In genomic region chr2:223894009-223894408, GRCh38 we compare ENCODE assay signal across 20 cellular contexts. TPM values are rescaled to one million over a fixed set of nuclear protein-coding genes. Genes with fewer than 3 reads are reported as not detected.
DNase-seq lines count a peak whose midpoint lies in the region; ATAC-seq and TF ChIP-seq lines count a peak whose summit lies in the region.
"Had no signal": no experiment of that assay in that cellular context is flagged by ENCODE, and none has a peak within 500 bp of the region (broad histone marks: within the 10 kb centered on the region; RNA-seq: fewer than 3 reads in every experiment).

No MANE protein-coding gene starts in this region.

- H3K4me1 Mint-ChIP-seq in activated CD4-positive, alpha-beta T cell treated with anti-CD3 and anti-CD28 coated beads, Interleukin-2, amount 10 ng/mL, durations not matched to agents 7 days and 5 days = peaks cover 27% of the 10 kb centered on the region
- H3K4me1 Mint-ChIP-seq in activated CD4-positive, alpha-beta T cell treated with anti-CD3 and anti-CD28 coated beads, Interleukin-2, amount 10 ng/mL, durations not matched to agents 24 days and 14 days = peaks cover 20% of the 10 kb centered on the region
- peaks cover 19% of the 10 kb centered on the region for H3K4me1 Mint-ChIP-seq in central memory CD8-positive, alpha-beta T cell
- peaks cover 77% of the 10 kb centered on the region for H3K4me1 Mint-ChIP-seq in stimulated activated memory B cell treated with anti-CD40 and anti-IgM and Interleukin-4, amounts not matched to agents 10 μg/mL and 1 μg/mL and 100 μg/mL, for 72 hours
- peaks cover 11% of the 10 kb centered on the region for H3K4me1 Mint-ChIP-seq in MCF 10A (ENCODE audit: insufficient read depth, unreplicated experiment)

- POLR2A ChIA-PET in activated CD4-positive, alpha-beta T cell treated with anti-CD3 and anti-CD28 coated beads, Interleukin-2, amount 10 ng/mL, durations not matched to agents 7 days and 5 days (lab: Charles Lee) = no interaction called here
- POLR2A ChIA-PET in GM10248 (lab: Yijun Ruan, JAX) (interaction anchor here (0.6 to 0.9 kb wide), 2 partner anchors 20 to 37 kb away, joined by 3 read pairs; no protein-coding TSS in a partner anchor), MCF 10A (lab: Yijun Ruan, JAX) (interaction anchor here (0.6 kb wide), 1 partner anchor 20 kb away, joined by 4 read pairs; no protein-coding TSS in a partner anchor)

- DNase-seq in activated CD4-positive, alpha-beta T cell treated with anti-CD3 and anti-CD28 coated beads, Interleukin-2, amount 10 ng/mL, durations not matched to agents 7 days and 5 days = no peak
- DNase-seq in activated CD4-positive, alpha-beta T cell treated with anti-CD3 and anti-CD28 coated beads, Interleukin-2, amount 10 ng/mL, durations not matched to agents 24 days and 14 days = no peak
- DNase-seq in NAMALWA (ENCODE audit: low spot score) (peak; percentile 49), GM10248 (ENCODE audit: extremely low spot score) (no peak), MCF 10A (ENCODE audit: unreplicated experiment) (no peak), NCI-H226 (no peak)
- no peak for DNase-seq in central memory CD8-positive, alpha-beta T cell (ENCODE audit: low spot score in 2 of 2)
- DNase-seq: 8988T, C1 segment of cervical spinal cord, DMS 273 treated with DMSO at 0.1 percent for 48 hours, GF-D8, GOT3, Kasumi-1, NCI-H1417 treated with DMSO at 0.1 percent for 48 hours, NCI-H2029, NCI-H2171 treated with DMSO at 0.1 percent for 48 hours, NCI-H774, SHP77 had no signal

- H3K27ac Mint-ChIP-seq in activated CD4-positive, alpha-beta T cell treated with anti-CD3 and anti-CD28 coated beads, Interleukin-2, amount 10 ng/mL, durations not matched to agents 7 days and 5 days = peak overlapping the region; percentile 15
- H3K27ac Mint-ChIP-seq in activated CD4-positive, alpha-beta T cell treated with anti-CD3 and anti-CD28 coated beads, Interleukin-2, amount 10 ng/mL, durations not matched to agents 24 days and 14 days = no peak overlapping the region
- peak overlapping the region; percentile 52 for H3K27ac Mint-ChIP-seq in central memory CD8-positive, alpha-beta T cell (ENCODE audit: low read depth)
- peak overlapping the region; percentile 97 for H3K27ac Mint-ChIP-seq in stimulated activated memory B cell treated with anti-CD40 and anti-IgM and Interleukin-4, amounts not matched to agents 10 μg/mL and 1 μg/mL and 100 μg/mL, for 72 hours
- H3K27ac Mint-ChIP-seq in MCF 10A (ENCODE audit: low read depth, unreplicated experiment) = no peak overlapping the region

- BruUV-seq in MCF 10A (replicated peaks; lab: Mats Ljungman, UMichigan) = no TSS peak

- no peaks in the 10 kb centered on the region for H3K27me3 Mint-ChIP-seq in activated CD4-positive, alpha-beta T cell treated with anti-CD3 and anti-CD28 coated beads, Interleukin-2, amount 10 ng/mL, durations not matched to agents 7 days and 5 days
- no peaks in the 10 kb centered on the region for H3K27me3 Mint-ChIP-seq in activated CD4-positive, alpha-beta T cell treated with anti-CD3 and anti-CD28 coated beads, Interleukin-2, amount 10 ng/mL, durations not matched to agents 24 days and 14 days
- H3K27me3 Mint-ChIP-seq in central memory CD8-positive, alpha-beta T cell = no peaks in the 10 kb centered on the region
- H3K27me3 Mint-ChIP-seq in stimulated activated memory B cell treated with anti-CD40 and anti-IgM and Interleukin-4, amounts not matched to agents 10 μg/mL and 1 μg/mL and 100 μg/mL, for 72 hours = no peaks in the 10 kb centered on the region
- no peaks in the 10 kb centered on the region for H3K27me3 Mint-ChIP-seq in MCF 10A (ENCODE audit: insufficient read depth, unreplicated experiment)

- peaks cover 71% of the 10 kb centered on the region for H3K36me3 Mint-ChIP-seq in activated CD4-positive, alpha-beta T cell treated with anti-CD3 and anti-CD28 coated beads, Interleukin-2, amount 10 ng/mL, durations not matched to agents 7 days and 5 days (ENCODE audit: low read depth)
- H3K36me3 Mint-ChIP-seq in activated CD4-positive, alpha-beta T cell treated with anti-CD3 and anti-CD28 coated beads, Interleukin-2, amount 10 ng/mL, durations not matched to agents 24 days and 14 days (ENCODE audit: low read depth) = peaks cover 61% of the 10 kb centered on the region
- H3K36me3 Mint-ChIP-seq in central memory CD8-positive, alpha-beta T cell (ENCODE audit: insufficient read depth) = peaks cover 34% of the 10 kb centered on the region
- H3K36me3 Mint-ChIP-seq in stimulated activated memory B cell treated with anti-CD40 and anti-IgM and Interleukin-4, amounts not matched to agents 10 μg/mL and 1 μg/mL and 100 μg/mL, for 72 hours = peaks cover 25% of the 10 kb centered on the region
- H3K36me3 Mint-ChIP-seq in MCF 10A (ENCODE audit: insufficient read depth, unreplicated experiment) = peaks cover 60% of the 10 kb centered on the region

- no peaks in the 10 kb centered on the region for H3K9me3 Mint-ChIP-seq in activated CD4-positive, alpha-beta T cell treated with anti-CD3 and anti-CD28 coated beads, Interleukin-2, amount 10 ng/mL, durations not matched to agents 7 days and 5 days
- H3K9me3 Mint-ChIP-seq in activated CD4-positive, alpha-beta T cell treated with anti-CD3 and anti-CD28 coated beads, Interleukin-2, amount 10 ng/mL, durations not matched to agents 24 days and 14 days = no peaks in the 10 kb centered on the region
- H3K9me3 Mint-ChIP-seq in central memory CD8-positive, alpha-beta T cell = no peaks in the 10 kb centered on the region
- peaks cover 3% of the 10 kb centered on the region for H3K9me3 Mint-ChIP-seq in stimulated activated memory B cell treated with anti-CD40 and anti-IgM and Interleukin-4, amounts not matched to agents 10 μg/mL and 1 μg/mL and 100 μg/mL, for 72 hours
- no peaks in the 10 kb centered on the region for H3K9me3 Mint-ChIP-seq in MCF 10A (ENCODE audit: unreplicated experiment)

- CTCF ChIA-PET in activated CD4-positive, alpha-beta T cell treated with anti-CD3 and anti-CD28 coated beads, Interleukin-2, amount 10 ng/mL, durations not matched to agents 7 days and 5 days (lab: Charles Lee) = interaction anchor here (0.8 kb wide), 1 partner anchor 25 kb away, joined by 3 read pairs; no protein-coding TSS in a partner anchor
- CTCF ChIA-PET in GM10248 (lab: Yijun Ruan, JAX) = interaction anchor here (0.8 to 1.3 kb wide), 4 partner anchors 16 to 114 kb away, joined by 3 to 4 read pairs (median 4); no protein-coding TSS in a partner anchor
- CTCF ChIA-PET in MCF 10A (lab: Yijun Ruan, JAX) = interaction anchor here (1.1 kb wide), 1 partner anchor 76 kb away, joined by 3 read pairs; no protein-coding TSS in a partner anchor

- no peak for TF ChIP-seq CTCF in GM10248 (IDR thresholded peaks at IDR 0.05; ENCODE audit: control extremely low read depth, extremely low read depth, low read depth, missing control alignments)
- no peak for TF ChIP-seq CTCF in MCF 10A (IDR thresholded peaks at IDR 0.05; ENCODE audit: unreplicated experiment)

- no peak overlapping the region for H3K4me3 Mint-ChIP-seq in activated CD4-positive, alpha-beta T cell treated with anti-CD3 and anti-CD28 coated beads, Interleukin-2, amount 10 ng/mL, durations not matched to agents 7 days and 5 days
- H3K4me3 Mint-ChIP-seq in activated CD4-positive, alpha-beta T cell treated with anti-CD3 and anti-CD28 coated beads, Interleukin-2, amount 10 ng/mL, durations not matched to agents 24 days and 14 days = no peak overlapping the region
- H3K4me3 Mint-ChIP-seq in central memory CD8-positive, alpha-beta T cell = no peak overlapping the region
- peak overlapping the region; percentile 44 for H3K4me3 Mint-ChIP-seq in stimulated activated memory B cell treated with anti-CD40 and anti-IgM and Interleukin-4, amounts not matched to agents 10 μg/mL and 1 μg/mL and 100 μg/mL, for 72 hours
- no peak overlapping the region for H3K4me3 Mint-ChIP-seq in MCF 10A (ENCODE audit: unreplicated experiment)

- no peak for ATAC-seq in central memory CD8-positive, alpha-beta T cell (replicated peaks; ENCODE audit: extremely low read depth, poor library complexity, severe bottlenecking)
- peak; percentile 69 for ATAC-seq in stimulated activated memory B cell treated with anti-CD40 and anti-IgM and Interleukin-4, amounts not matched to agents 10 μg/mL and 1 μg/mL and 100 μg/mL, for 72 hours
- ATAC-seq: SK-N-SH treated with all-trans-retinoic acid at 6 μM for 48 hours had no signal

- intact Hi-C loops in activated CD4-positive, alpha-beta T cell treated with anti-CD3 and anti-CD28 coated beads, Interleukin-2, amount 10 ng/mL, durations not matched to agents 24 days and 14 days (cut with micrococcal nuclease) = no loop called here
- intact Hi-C loops in MCF 10A (cut with micrococcal nuclease) = no loop called here

RNA-seq across cellular contexts. Expression of gene WDFY1, which starts 51.1 kb away (rescaled TPM):
- total RNA-seq in activated CD4-positive, alpha-beta T cell treated with anti-CD3 and anti-CD28 coated beads, Interleukin-2, amount 10 ng/mL, durations not matched to agents 7 days and 5 days = 10 to 100 TPM; 79.2 to 82.5 TPM
- 25.3 and 27.8 TPM in 2 replicates for total RNA-seq in activated CD4-positive, alpha-beta T cell treated with anti-CD3 and anti-CD28 coated beads, Interleukin-2, amount 10 ng/mL, durations not matched to agents 24 days and 14 days
- total RNA-seq in MCF 10A (2022) = 36.9 and 41.8 TPM in 2 replicates

RNA-seq across cellular contexts. Expression of gene AP1S3, which starts 56.6 kb away (rescaled TPM):
- total RNA-seq in activated CD4-positive, alpha-beta T cell treated with anti-CD3 and anti-CD28 coated beads, Interleukin-2, amount 10 ng/mL, durations not matched to agents 7 days and 5 days = 1 to 10 TPM; 6.5 to 7.5 TPM
- 14.1 and 17.4 TPM in 2 replicates for total RNA-seq in activated CD4-positive, alpha-beta T cell treated with anti-CD3 and anti-CD28 coated beads, Interleukin-2, amount 10 ng/mL, durations not matched to agents 24 days and 14 days
- 56.9 and 57.7 TPM in 2 replicates for total RNA-seq in MCF 10A (2022)

Comparison
In these comparisons a context has a peak if more than half of its experiments do, and no peak if none do; other contexts are left out.
1. H3K27ac Mint-ChIP-seq: peak in activated CD4-positive, alpha-beta T cell treated with anti-CD3 and anti-CD28 coated beads, Interleukin-2, amount 10 ng/mL, durations not matched to agents 7 days and 5 days (single experiment), central memory CD8-positive, alpha-beta T cell (single experiment) and stimulated activated memory B cell treated with anti-CD40 and anti-IgM and Interleukin-4, amounts not matched to agents 10 μg/mL and 1 μg/mL and 100 μg/mL, for 72 hours (single experiment); none in activated CD4-positive, alpha-beta T cell treated with anti-CD3 and anti-CD28 coated beads, Interleukin-2, amount 10 ng/mL, durations not matched to agents 24 days and 14 days (single experiment) and MCF 10A (single experiment).